In the genomic region with DNA sequence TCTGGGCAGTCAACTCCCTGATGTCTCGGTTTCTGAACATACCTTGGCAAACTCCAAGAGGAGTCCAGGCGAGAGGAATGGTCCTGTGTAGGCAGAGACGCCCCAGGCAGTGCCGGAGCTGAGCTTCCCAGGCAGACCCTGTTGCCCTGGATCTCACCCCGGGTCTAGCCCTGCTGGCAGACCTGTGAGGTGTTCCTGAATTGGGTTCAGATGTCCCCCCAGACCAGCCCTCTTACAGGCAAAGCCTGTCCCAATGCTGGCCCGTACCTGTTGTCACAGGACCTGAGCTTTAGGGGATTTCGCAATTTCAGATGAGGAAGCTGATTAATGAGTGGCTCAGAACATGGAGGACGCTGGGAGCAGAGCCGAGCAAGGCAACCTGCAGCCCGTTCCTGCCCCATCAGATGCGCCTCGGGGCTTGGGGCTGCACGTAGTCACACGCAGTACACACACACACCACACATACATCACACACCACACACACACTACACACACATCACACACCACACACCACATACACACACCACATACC, we compare ENCODE assay signal across 8 cellular contexts. TPM values are rescaled to one million over a fixed set of nuclear protein-coding genes. Genes with fewer than 3 reads are reported as not detected.
DNase-seq lines count a peak whose midpoint lies in the region; ATAC-seq and TF ChIP-seq lines count a peak whose summit lies in the region.

No MANE protein-coding gene starts in this region.

- peaks cover 20% of the 10 kb centered on the region for H3K4me1 ChIP-seq in CD4-positive, CD25-positive, alpha-beta regulatory T cell (ENCODE audit: control insufficient read depth, insufficient read depth, low read length, poor library complexity, severe bottlenecking)
- no peaks in the 10 kb centered on the region for H3K4me1 ChIP-seq in ovary (ENCODE audit: insufficient read depth)

- H3K36me3 Mint-ChIP-seq in CD4-positive, CD25-positive, alpha-beta regulatory T cell: no peaks in the 10 kb centered on the region

- H3K4me3 ChIP-seq in CD4-positive, CD25-positive, alpha-beta regulatory T cell (ENCODE audit: low read depth, low read length): peak overlapping the region; percentile 12
- H3K4me3 ChIP-seq in foreskin fibroblast (ENCODE audit: low read depth in 1 of 2, low read length in 2 of 2) (no peak overlapping the region), ovary (no peak overlapping the region)

- H3K4me1 Mint-ChIP-seq in CD4-positive, CD25-positive, alpha-beta regulatory T cell: peaks cover 0 to 4% (median 2%) of the 10 kb centered on the region in 4 donors

- no peak for TF ChIP-seq CTCF in foreskin fibroblast (IDR thresholded peaks at IDR 0.05; ENCODE audit: low read depth, low read length)
- TF ChIP-seq CTCF in ovary (IDR thresholded peaks at IDR 0.05): no peak

- peak in 2 of 3 donors; percentile 40 to 67 for DNase-seq in CD4-positive, CD25-positive, alpha-beta regulatory T cell
- DNase-seq in LoVo (ENCODE audit: low spot score) (peak; percentile 54), foreskin fibroblast (peak; percentile 21 to 39), ovary (no peak)
- peak; percentile 32 to 43 for DNase-seq in activated CD4-positive, alpha-beta T cell treated with anti-CD3 and anti-CD28 coated beads, Interleukin-2, amount 50 U/mL, for 4 hours
- peak in 2 of 3 experiments; percentile 19 to 50 for DNase-seq in stimulated activated CD4-positive, alpha-beta T cell treated with anti-CD3 and anti-CD28 coated beads, TNF-alpha, amount 100 ng/mL, for 24 hours (ENCODE audit: low read depth in 3 of 3)

- intact Hi-C loops in ovary (cut with DNase I): no loop called here

- H3K27me3 ChIP-seq in CD4-positive, CD25-positive, alpha-beta regulatory T cell (ENCODE audit: control insufficient read depth, insufficient read depth, low read length): peaks cover 2% of the 10 kb centered on the region
- no peaks in the 10 kb centered on the region for H3K27me3 ChIP-seq in ovary

- peaks cover 0 to 2% of the 10 kb centered on the region in 2 experiments for H3K9me3 ChIP-seq in CD4-positive, CD25-positive, alpha-beta regulatory T cell (ENCODE audit: control insufficient read depth in 2 of 2, low read length in 2 of 2)
- H3K9me3 ChIP-seq in ovary: peaks cover 0 to 2% of the 10 kb centered on the region in 2 donors

- H3K27me3 Mint-ChIP-seq in CD4-positive, CD25-positive, alpha-beta regulatory T cell: peaks cover 4% of the 10 kb centered on the region

- peak overlapping the region in 2 of 3 donors; percentile 63 to 81 for H3K27ac Mint-ChIP-seq in CD4-positive, CD25-positive, alpha-beta regulatory T cell

- TF ChIP-seq POLR2A in ovary (IDR thresholded peaks at IDR 0.05): no peak

- WGBS in ovary, 3 donors: 28 to 36% (median 30%) methylated on average over 14 of the region's 14 CpGs

- H3K9me3 Mint-ChIP-seq in CD4-positive, CD25-positive, alpha-beta regulatory T cell: peaks cover 0 to 13% (median 1%) of the 10 kb centered on the region in 7 donors

- H3K36me3 ChIP-seq in CD4-positive, CD25-positive, alpha-beta regulatory T cell (ENCODE audit: control insufficient read depth, insufficient read depth, low read length): no peaks in the 10 kb centered on the region
- H3K36me3 ChIP-seq in ovary: no peaks in the 10 kb centered on the region

- no peak overlapping the region for H3K4me3 Mint-ChIP-seq in CD4-positive, CD25-positive, alpha-beta regulatory T cell

- ATAC-seq in CD4-positive, CD25-positive, alpha-beta regulatory T cell (ENCODE audit: low read depth in 2 of 2): peak; percentile 39 to 52
- ATAC-seq in HG03521 (IDR thresholded peaks at IDR 0.05; ENCODE audit: unreplicated experiment) (no peak), HG02623 (IDR thresholded peaks at IDR 0.05; ENCODE audit: unreplicated experiment) (no peak)

- no peak for TF ChIP-seq EP300 in ovary (IDR thresholded peaks at IDR 0.05)

- no peak overlapping the region for H3K27ac ChIP-seq in CD4-positive, CD25-positive, alpha-beta regulatory T cell (ENCODE audit: insufficient read depth, low read length, poor library complexity, severe bottlenecking)
- H3K27ac ChIP-seq in ovary: no peak overlapping the region

RNA-seq across cellular contexts. Expression of a gene that starts 38.5 kb away (rescaled TPM):
- total RNA-seq in CD4-positive, CD25-positive, alpha-beta regulatory T cell: 7.3 TPM
- 1 to 10 TPM; 1.4 to 3.5 (median 2.3) TPM for polyA plus RNA-seq in CD4-positive, CD25-positive, alpha-beta regulatory T cell
- 10 to 100 TPM in 2 of 7 donors, 1 to 10 TPM in 5; 3.9 to 11.3 (median 6.9) TPM for total RNA-seq in ovary
- 1 to 10 TPM; 5.6 to 8.0 TPM for polyA plus RNA-seq in ovary

Comparison
In these comparisons a context has a peak if more than half of its experiments do, and no peak if none do; other contexts are left out.
1. ATAC-seq: peak in CD4-positive, CD25-positive, alpha-beta regulatory T cell (2 of 2); none in HG03521 (single experiment) and HG02623 (single experiment).
2. DNase-seq: peak in CD4-positive, CD25-positive, alpha-beta regulatory T cell (2 of 3), LoVo (single experiment), activated CD4-positive, alpha-beta T cell treated with anti-CD3 and anti-CD28 coated beads, Interleukin-2, amount 50 U/mL, for 4 hours (2 of 2), foreskin fibroblast (2 of 2) and stimulated activated CD4-positive, alpha-beta T cell treated with anti-CD3 and anti-CD28 coated beads, TNF-alpha, amount 100 ng/mL, for 24 hours (2 of 3); none in ovary (0 of 5).